In genomic region chr17:4023948-4024545, GRCh38 we compare ENCODE assay signal across 8 cellular contexts. TPM values are rescaled to one million over a fixed set of nuclear protein-coding genes. Genes with fewer than 3 reads are reported as not detected.
DNase-seq lines count a peak whose midpoint lies in the region; ATAC-seq, FAIRE-seq and TF ChIP-seq lines count a peak whose summit lies in the region.
"Not testable (repeated sequence)": the region's sequence is repeated elsewhere in the genome, so short reads cannot be mapped to it uniquely, and the experiment has no call there.

No MANE protein-coding gene starts in this region.

- H4K20me1 ChIP-seq in HepG2 (ENCODE audit: insufficient read depth, low read length), result not testable (repeated sequence)

- not testable (repeated sequence) for H3K4me1 Mint-ChIP-seq in WTC11; effector memory CD8-positive, alpha-beta T cell (ENCODE audit: low read depth in 2 of 2)

- not testable (repeated sequence) for H3K4me3 ChIP-seq in A549; HepG2 (replicated peaks in 1 of 3; ENCODE audit: insufficient read depth in 1 of 3, low read depth in 2 of 3, low read length in 3 of 3)
- peak overlapping the region; percentile 5 for H3K4me3 ChIP-seq in adipocyte (ENCODE audit: low read length)

- H3K9me3 ChIP-seq in A549 (peaks cover 56% of the 10 kb centered on the region), adipocyte (ENCODE audit: control insufficient read depth, low read length) (peaks cover 53% of the 10 kb centered on the region), HepG2 (ENCODE audit: low read length) (peaks cover 15% of the 10 kb centered on the region)

- not testable (repeated sequence) for TF ChIP-seq EP300 in A549 (IDR thresholded peaks at IDR 0.05); HepG2 (IDR thresholded peaks at IDR 0.05; ENCODE audit: low read depth in 2 of 2, low read length in 2 of 2); HepG2 (CRISPR knock-in tag; IDR thresholded peaks at IDR 0.05; ENCODE audit: borderline replicate concordance)

- not testable (repeated sequence) for ATAC-seq in A549; WTC11; effector memory CD8-positive, alpha-beta T cell (replicated peaks); HepG2

- H3K27me3 ChIP-seq in adipocyte (replicated peaks; ENCODE audit: control insufficient read depth, insufficient read depth, low read length); HepG2 (ENCODE audit: control insufficient read depth in 1 of 2, insufficient read depth in 2 of 2, low read length in 2 of 2): not testable (repeated sequence)

- not testable (repeated sequence) for H3K27ac Mint-ChIP-seq in WTC11
- H3K27ac Mint-ChIP-seq in effector memory CD8-positive, alpha-beta T cell, result peak overlapping the region; percentile 41 to 53

- H3K36me3 ChIP-seq in adipocyte (ENCODE audit: control insufficient read depth, insufficient read depth, low read length, severe bottlenecking) (peaks cover 96% of the 10 kb centered on the region), HepG2 (replicated peaks in 1 of 2; ENCODE audit: control insufficient read depth in 1 of 2, insufficient read depth in 2 of 2, low read length in 2 of 2) (peaks cover 15 to 60% of the 10 kb centered on the region in 2 experiments; a peak in 4 of 5 replicates)

- H3K4me1 ChIP-seq in A549; adipocyte (ENCODE audit: control insufficient read depth, insufficient read depth, low read length): not testable (repeated sequence)
- H3K4me1 ChIP-seq in HepG2 (ENCODE audit: insufficient read depth, low read length), result peaks cover 26% of the 10 kb centered on the region

- not testable (repeated sequence) for TF ChIP-seq CTCF in A549 (IDR thresholded peaks at IDR 0.05); WTC11 (IDR thresholded peaks at IDR 0.05); HepG2 (CRISPR knock-in tag; IDR thresholded peaks at IDR 0.05)

- in situ Hi-C loops in HepG2 (cut with HindIII; ENCODE audit: extremely low pct_ligation_motif_present, low pct_unique_long_range_greater_than_20kb), result not testable (repeated sequence)

- FAIRE-seq in A549 (lab: Jason Lieb, UNC); HepG2 (lab: Jason Lieb, UNC): not testable (repeated sequence)

- intact Hi-C loops in HepG2 (cut with micrococcal nuclease; ENCODE audit: unreplicated experiment), result not testable (repeated sequence)

- not testable (repeated sequence) for TF ChIP-seq POLR2A in A549 (IDR thresholded peaks at IDR 0.05; ENCODE audit: low read length); HepG2 (IDR thresholded peaks at IDR 0.05; ENCODE audit: insufficient read depth in 1 of 2, low read depth in 2 of 2, low read length in 2 of 2)

- peaks cover 67% of the 10 kb centered on the region for H3K36me3 Mint-ChIP-seq in WTC11
- H3K36me3 Mint-ChIP-seq in effector memory CD8-positive, alpha-beta T cell (ENCODE audit: insufficient read depth), result peaks cover 91% of the 10 kb centered on the region

- not testable (repeated sequence) for H3K4me3 Mint-ChIP-seq in WTC11; effector memory CD8-positive, alpha-beta T cell

- 96% methylated on average over 6 of the region's 6 CpGs for WGBS in A549 (ENCODE audit: missing lambda C conversion rate)
- WGBS in HepG2 (ENCODE audit: low lambda C conversion rate), result 94% methylated on average over 6 of the region's 6 CpGs

- TF ChIP-seq RAD21 in A549 (conservative IDR thresholded peaks at IDR 0.05 in 1 of 2, IDR thresholded peaks at IDR 0.05 in 1 of 2); HepG2 (CRISPR knock-in tag; IDR thresholded peaks at IDR 0.05): not testable (repeated sequence)

- H3K9ac ChIP-seq in adipocyte (ENCODE audit: low read length); HepG2 (ENCODE audit: insufficient read depth, low read depth, low read length): not testable (repeated sequence)

- not testable (repeated sequence) for H3K27ac ChIP-seq in A549; HepG2 (ENCODE audit: extremely low read length, insufficient read depth, low read length)

- not testable (repeated sequence) for H2AFZ ChIP-seq in HepG2 (ENCODE audit: low read length)

- H3K79me2 ChIP-seq in HepG2 (ENCODE audit: insufficient read depth, low read length), result not testable (repeated sequence)

- H3K27me3 Mint-ChIP-seq in WTC11 (ENCODE audit: low read depth); effector memory CD8-positive, alpha-beta T cell: not testable (repeated sequence)

- BruUV-seq in HepG2 (replicated peaks; lab: Mats Ljungman, UMichigan), result not testable (repeated sequence)

- CTCF ChIA-PET in A549 (lab: Yijun Ruan, JAX), result interaction anchor here (0.6 to 5.6 kb wide), 11 partner anchors 15 to 110 kb away, joined by 3 to 27 read pairs (median 5); no protein-coding TSS in a partner anchor
- CTCF ChIA-PET in HEK293T (lab: Yijun Ruan, JAX); HepG2 (lab: Yijun Ruan, JAX; ENCODE audit: low intra/inter-chr PET ratio, low total read pairs): not testable (repeated sequence)
- CTCF ChIA-PET in WTC11 (lab: Charles Lee), result interaction anchor here (0.6 to 1.0 kb wide), 3 partner anchors 24 to 287 kb away, joined by 3 to 6 read pairs (median 4); no protein-coding TSS in a partner anchor

- DNase-seq in A549 (ENCODE audit: low read depth in 1 of 2, low spot score in 1 of 2), result peak in 1 of 2 experiments; percentile 40
- DNase-seq in DMS53 (lab: John Stamatoyannopoulos, UW), result peak; percentile 28
- not testable (repeated sequence) for DNase-seq in HEK293T (ENCODE audit: extremely low spot score); WTC11 (ENCODE audit: low spot score); effector memory CD8-positive, alpha-beta T cell; HepG2 (ENCODE audit: low spot score)
- peak; percentile 7 for DNase-seq in OCI-M1 (lab: John Stamatoyannopoulos, UW)
- DNase-seq in adipocyte (ENCODE audit: low read depth), result peak; percentile 11

- POLR2A ChIA-PET in A549 (lab: Yijun Ruan, JAX), result interaction anchor here (0.6 to 0.7 kb wide), 3 partner anchors 38 to 210 kb away, joined by 3 to 8 read pairs (median 5); no protein-coding TSS in a partner anchor
- POLR2A ChIA-PET in HEK293T (lab: Yijun Ruan, JAX); WTC11 (lab: Charles Lee): not testable (repeated sequence)
- POLR2A ChIA-PET in HepG2 (lab: Yijun Ruan, JAX), result interaction anchor here (0.7 kb wide), 1 partner anchor 13 kb away, joined by 3 read pairs; no protein-coding TSS in a partner anchor

- H3K9me3 Mint-ChIP-seq in WTC11, result peaks cover 41% of the 10 kb centered on the region
- not testable (repeated sequence) for H3K9me3 Mint-ChIP-seq in effector memory CD8-positive, alpha-beta T cell

- H3K4me2 ChIP-seq in A549; HepG2 (ENCODE audit: low read depth, low read length): not testable (repeated sequence)

TF ChIP-seq in A549, 52 proteins besides CTCF, POLR2A, EP300 and RAD21:
- 0 out of 2 replicates have a peak, but pooled peaks have one; percentile 15 for TF ChIP-seq CHD4 (IDR thresholded peaks at IDR 0.05; ENCODE audit: borderline replicate concordance)
TF ChIP-seq in A549: peak in this region for 1; not testable (repeated sequence) for 51.

TF ChIP-seq in HEK293T, 16 proteins besides CTCF, POLR2A, EP300 and RAD21:
- TF ChIP-seq ZNF384 (IDR thresholded peaks at IDR 0.05), result peak; percentile 78

TF ChIP-seq in WTC11, 78 proteins besides CTCF, POLR2A, EP300 and RAD21:
- TF ChIP-seq ZNF317 (CRISPR knock-in tag; IDR thresholded peaks at IDR 0.05; ENCODE audit: borderline replicate concordance, low read depth), result peak; percentile 86
TF ChIP-seq in WTC11: peak in this region for 1; not testable (repeated sequence) for 77.

TF ChIP-seq in HepG2, 621 proteins besides CTCF, POLR2A, EP300 and RAD21:
- TF ChIP-seq ZNF317 (CRISPR knock-in tag; IDR thresholded peaks at IDR 0.05), result peak; percentile 99

RNA-seq across cellular contexts. Expression of gene ATP2A3, which starts 59.8 kb away (rescaled TPM):
- polyA plus RNA-seq in A549 (2011; rRNA removed) (5.5 and 6.3 TPM in 2 replicates), A549 (2017; fragmentation: RNase III; extraction: RNeasy Plus Mini Kit Qiagen cat#74134 plus additional on column Dnase treatment) (2.5 to 4.1 TPM (median 3.1 TPM) in 3 replicates), HepG2 (2011; rRNA removed) (0.07 and 0.10 TPM in 2 replicates)
- polyA plus RNA-seq in A549 (2012; cell fraction: cytosol; rRNA removed), result 4.0 and 5.4 TPM in 2 replicates
- polyA plus RNA-seq in A549 (2012; cell fraction: nucleus; rRNA removed), result 14.8 and 16.2 TPM in 2 replicates
- 5.7 and 7.4 TPM in 2 replicates for polyA minus RNA-seq in A549 (2011; rRNA and poly(A)+ RNA removed)
- total RNA-seq in WTC11 (2021) (35.6 to 39.1 TPM (median 37.8 TPM) in 3 replicates), HepG2 (2016; rRNA removed; fragmentation: Illumina TruSeq; extraction: Trizol) (not detected in 2 replicates)
- total RNA-seq in HepG2 (2016; cell fraction: cytosol; rRNA removed; fragmentation: Illumina TruSeq; extraction: Trizol; ENCODE audit: low read depth), result not detected in 2 replicates
- not detected in 2 replicates for total RNA-seq in HepG2 (2016; cell fraction: insoluble cytoplasmic fraction; rRNA removed; fragmentation: Illumina TruSeq; extraction: Trizol)
- total RNA-seq in HepG2 (2016; cell fraction: membrane; rRNA removed; fragmentation: Illumina TruSeq; extraction: Trizol), result not detected in 2 replicates
- total RNA-seq in HepG2 (2016; cell fraction: nucleus; rRNA removed; fragmentation: Illumina TruSeq; extraction: Trizol), result not detected in 2 replicates
- 0.03 and 0.14 TPM in 2 replicates for polyA plus RNA-seq in HepG2 (2011; cell fraction: cytosol; rRNA removed)
- 0.16 and 0.40 TPM in 2 replicates for polyA plus RNA-seq in HepG2 (2011; cell fraction: nucleus; rRNA removed)
- 0.15 and 0.25 TPM in 2 replicates for polyA plus RNA-seq in HepG2 (2012)
- not detected in 2 replicates for polyA plus RNA-seq in HepG2 (2016; cell fraction: cytosol; fragmentation: Illumina TruSeq; extraction: Trizol; ENCODE audit: low read depth)
- not detected in 2 replicates for polyA plus RNA-seq in HepG2 (2016; cell fraction: insoluble cytoplasmic fraction; fragmentation: Illumina TruSeq; extraction: Trizol; ENCODE audit: low read depth)
- not detected in 2 replicates for polyA plus RNA-seq in HepG2 (2016; cell fraction: membrane; fragmentation: Illumina TruSeq; extraction: Trizol; ENCODE audit: low read depth)
- polyA plus RNA-seq in HepG2 (2016; cell fraction: nucleus; fragmentation: Illumina TruSeq; extraction: Trizol; ENCODE audit: insufficient read depth, low read depth), result not detected in 2 replicates
- 0.52 and 1.2 TPM in 2 replicates for polyA minus RNA-seq in HepG2 (2011; rRNA and poly(A)+ RNA removed; ENCODE audit: low replicate concordance)
- not detected in 2 replicates for polyA minus RNA-seq in HepG2 (2011; cell fraction: cytosol; rRNA and poly(A)+ RNA removed)
- 0.13 TPM in 1 of 2 replicates, not detected in the other for polyA minus RNA-seq in HepG2 (2011; cell fraction: nucleus; rRNA and poly(A)+ RNA removed)

Comparison
In these comparisons a context has a peak if more than half of its experiments do, and no peak if none do; other contexts are left out.
1. RNA of gene ATP2A3, which starts 59.8 kb away (total RNA-seq): 35.6 to 39.1 TPM in WTC11; not detected in HepG2; every median in the first group is over 10 times any median in the second.